Comparison of ENCODE assay signal across 2 cellular contexts in the genomic region with DNA sequence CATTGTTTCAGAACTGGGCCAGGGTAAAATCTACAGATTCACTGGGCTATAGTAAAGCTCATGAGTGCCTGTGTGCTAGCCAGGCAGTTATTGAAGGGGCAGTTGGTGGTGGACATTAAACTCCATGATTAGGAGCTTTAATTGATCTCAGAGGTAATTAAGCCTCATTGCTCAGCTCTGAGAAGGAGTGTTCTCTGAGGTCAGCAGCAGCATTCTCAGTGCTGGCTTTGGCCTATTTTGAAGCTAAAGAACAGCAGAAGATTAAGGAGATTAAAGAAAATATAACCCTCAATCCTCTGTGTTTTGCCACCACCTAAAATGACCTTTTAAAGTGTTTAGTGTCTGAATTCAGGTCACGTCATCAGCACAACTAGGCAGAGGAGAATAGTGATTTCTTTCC.
TF ChIP-seq lines count a peak whose summit lies in the region.

No MANE protein-coding gene starts in this region.

TF ChIP-seq in HepG2, 621 proteins besides CTCF, POLR2A, EP300 and RAD21:
- no peak for TF ChIP-seq ZNF576 (CRISPR knock-in tag; IDR thresholded peaks at IDR 0.05)
- peak; percentile 12; the same call in 1 of the 2 replicates for TF ChIP-seq CREB1 (IDR thresholded peaks at IDR 0.05)
- no peak for TF ChIP-seq CREB1 (CRISPR knock-in tag; IDR thresholded peaks at IDR 0.05)
- TF ChIP-seq ZFP91 (CRISPR knock-in tag; IDR thresholded peaks at IDR 0.05; ENCODE audit: borderline replicate concordance) = no peak
- no peak for TF ChIP-seq NCOA1 (CRISPR knock-in tag; IDR thresholded peaks at IDR 0.05)

TF ChIP-seq in K562, 482 proteins besides CTCF, POLR2A, EP300 and RAD21:
- TF ChIP-seq ZBTB2 (IDR thresholded peaks at IDR 0.05) (no peak), FOXA3 (CRISPR knock-in tag; conservative IDR thresholded peaks at IDR 0.05 in 1 of 2, IDR thresholded peaks at IDR 0.05 in 1 of 2) (no peak), RBBP5 (IDR thresholded peaks at IDR 0.05; ENCODE audit: borderline replicate concordance, insufficient read depth, low read length, poor library complexity, severe bottlenecking) (no peak), SRSF9 (IDR thresholded peaks at IDR 0.05; ENCODE audit: borderline replicate concordance, low read depth, low read length) (no peak), NR2C2 (CRISPR knock-in tag; IDR thresholded peaks at IDR 0.05) (no peak), NR2C2 (tag; IDR thresholded peaks at IDR 0.05) (no peak), TEAD2 (tag; IDR thresholded peaks at IDR 0.05) (no peak), CBFA2T3 (IDR thresholded peaks at IDR 0.05) (no peak), E2F8 (IDR thresholded peaks at IDR 0.05; ENCODE audit: low read depth, partially characterized antibody) (no peak), FIP1L1 (IDR thresholded peaks at IDR 0.05; ENCODE audit: low read depth, low read length, poor library complexity, severe bottlenecking) (no peak), CREB1 (IDR thresholded peaks at IDR 0.05) (no peak), CREB1 (CRISPR knock-in tag; IDR thresholded peaks at IDR 0.05) (no peak), ZNF24 (IDR thresholded peaks at IDR 0.05) (no peak)
- TF ChIP-seq, protein P1, sequence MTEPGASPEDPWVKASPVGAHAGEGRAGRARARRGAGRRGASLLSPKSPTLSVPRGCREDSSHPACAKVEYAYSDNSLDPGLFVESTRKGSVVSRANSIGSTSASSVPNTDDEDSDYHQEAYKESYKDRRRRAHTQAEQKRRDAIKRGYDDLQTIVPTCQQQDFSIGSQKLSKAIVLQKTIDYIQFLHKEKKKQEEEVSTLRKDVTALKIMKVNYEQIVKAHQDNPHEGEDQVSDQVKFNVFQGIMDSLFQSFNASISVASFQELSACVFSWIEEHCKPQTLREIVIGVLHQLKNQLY (CRISPR knock-in tag; conservative IDR thresholded peaks at IDR 0.05) = no peak
- TF ChIP-seq, protein P2, sequence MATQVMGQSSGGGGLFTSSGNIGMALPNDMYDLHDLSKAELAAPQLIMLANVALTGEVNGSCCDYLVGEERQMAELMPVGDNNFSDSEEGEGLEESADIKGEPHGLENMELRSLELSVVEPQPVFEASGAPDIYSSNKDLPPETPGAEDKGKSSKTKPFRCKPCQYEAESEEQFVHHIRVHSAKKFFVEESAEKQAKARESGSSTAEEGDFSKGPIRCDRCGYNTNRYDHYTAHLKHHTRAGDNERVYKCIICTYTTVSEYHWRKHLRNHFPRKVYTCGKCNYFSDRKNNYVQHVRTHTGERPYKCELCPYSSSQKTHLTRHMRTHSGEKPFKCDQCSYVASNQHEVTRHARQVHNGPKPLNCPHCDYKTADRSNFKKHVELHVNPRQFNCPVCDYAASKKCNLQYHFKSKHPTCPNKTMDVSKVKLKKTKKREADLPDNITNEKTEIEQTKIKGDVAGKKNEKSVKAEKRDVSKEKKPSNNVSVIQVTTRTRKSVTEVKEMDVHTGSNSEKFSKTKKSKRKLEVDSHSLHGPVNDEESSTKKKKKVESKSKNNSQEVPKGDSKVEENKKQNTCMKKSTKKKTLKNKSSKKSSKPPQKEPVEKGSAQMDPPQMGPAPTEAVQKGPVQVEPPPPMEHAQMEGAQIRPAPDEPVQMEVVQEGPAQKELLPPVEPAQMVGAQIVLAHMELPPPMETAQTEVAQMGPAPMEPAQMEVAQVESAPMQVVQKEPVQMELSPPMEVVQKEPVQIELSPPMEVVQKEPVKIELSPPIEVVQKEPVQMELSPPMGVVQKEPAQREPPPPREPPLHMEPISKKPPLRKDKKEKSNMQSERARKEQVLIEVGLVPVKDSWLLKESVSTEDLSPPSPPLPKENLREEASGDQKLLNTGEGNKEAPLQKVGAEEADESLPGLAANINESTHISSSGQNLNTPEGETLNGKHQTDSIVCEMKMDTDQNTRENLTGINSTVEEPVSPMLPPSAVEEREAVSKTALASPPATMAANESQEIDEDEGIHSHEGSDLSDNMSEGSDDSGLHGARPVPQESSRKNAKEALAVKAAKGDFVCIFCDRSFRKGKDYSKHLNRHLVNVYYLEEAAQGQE (CRISPR knock-in tag; IDR thresholded peaks at IDR 0.05; ENCODE audit: low read depth) = no peak
- TF ChIP-seq, protein P3, sequence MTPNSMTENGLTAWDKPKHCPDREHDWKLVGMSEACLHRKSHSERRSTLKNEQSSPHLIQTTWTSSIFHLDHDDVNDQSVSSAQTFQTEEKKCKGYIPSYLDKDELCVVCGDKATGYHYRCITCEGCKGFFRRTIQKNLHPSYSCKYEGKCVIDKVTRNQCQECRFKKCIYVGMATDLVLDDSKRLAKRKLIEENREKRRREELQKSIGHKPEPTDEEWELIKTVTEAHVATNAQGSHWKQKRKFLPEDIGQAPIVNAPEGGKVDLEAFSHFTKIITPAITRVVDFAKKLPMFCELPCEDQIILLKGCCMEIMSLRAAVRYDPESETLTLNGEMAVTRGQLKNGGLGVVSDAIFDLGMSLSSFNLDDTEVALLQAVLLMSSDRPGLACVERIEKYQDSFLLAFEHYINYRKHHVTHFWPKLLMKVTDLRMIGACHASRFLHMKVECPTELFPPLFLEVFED (CRISPR knock-in tag; conservative IDR thresholded peaks at IDR 0.05) = no peak
